1 cellular context compared by ENCODE assay signal in the genomic region with DNA sequence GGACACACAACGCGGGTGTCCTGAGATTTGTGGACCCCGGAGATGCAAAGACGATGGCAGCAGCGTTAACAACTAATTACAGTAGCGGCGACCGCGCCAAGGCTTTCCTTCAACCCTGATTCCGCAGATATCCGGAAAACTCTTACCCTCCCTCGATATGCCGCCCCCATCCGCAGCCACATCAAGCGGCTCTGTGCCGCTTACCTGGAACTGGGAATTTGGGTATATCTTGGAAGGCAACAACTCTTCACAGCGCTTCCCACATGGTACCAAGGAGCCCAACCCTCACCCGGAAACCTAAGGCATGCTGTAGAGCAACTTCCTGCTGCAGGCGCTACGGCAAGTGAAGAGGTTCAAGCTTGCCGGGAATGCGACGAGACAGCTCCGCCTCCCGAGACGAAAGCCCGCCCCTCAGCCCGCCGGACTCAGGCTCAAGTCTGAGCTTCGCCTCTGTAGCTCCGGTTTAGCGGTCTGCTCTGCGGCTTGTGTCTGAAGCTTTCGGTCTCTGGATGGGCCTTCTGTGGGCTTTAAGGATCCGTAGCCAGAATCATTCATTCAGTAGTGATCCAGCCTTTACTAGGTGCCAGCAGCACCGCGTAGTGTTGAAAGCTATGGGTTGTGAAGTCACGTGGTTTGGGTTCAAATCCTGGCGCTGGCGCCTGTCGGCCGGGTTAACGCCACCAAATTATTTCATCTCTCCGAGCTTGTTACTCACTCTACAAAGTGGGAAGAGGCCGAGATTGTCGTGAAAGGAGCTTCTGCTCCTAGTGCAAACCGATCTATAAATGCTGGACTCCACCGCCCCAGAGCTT.
TF ChIP-seq lines count a peak whose summit lies in the region.

A gene with protein sequence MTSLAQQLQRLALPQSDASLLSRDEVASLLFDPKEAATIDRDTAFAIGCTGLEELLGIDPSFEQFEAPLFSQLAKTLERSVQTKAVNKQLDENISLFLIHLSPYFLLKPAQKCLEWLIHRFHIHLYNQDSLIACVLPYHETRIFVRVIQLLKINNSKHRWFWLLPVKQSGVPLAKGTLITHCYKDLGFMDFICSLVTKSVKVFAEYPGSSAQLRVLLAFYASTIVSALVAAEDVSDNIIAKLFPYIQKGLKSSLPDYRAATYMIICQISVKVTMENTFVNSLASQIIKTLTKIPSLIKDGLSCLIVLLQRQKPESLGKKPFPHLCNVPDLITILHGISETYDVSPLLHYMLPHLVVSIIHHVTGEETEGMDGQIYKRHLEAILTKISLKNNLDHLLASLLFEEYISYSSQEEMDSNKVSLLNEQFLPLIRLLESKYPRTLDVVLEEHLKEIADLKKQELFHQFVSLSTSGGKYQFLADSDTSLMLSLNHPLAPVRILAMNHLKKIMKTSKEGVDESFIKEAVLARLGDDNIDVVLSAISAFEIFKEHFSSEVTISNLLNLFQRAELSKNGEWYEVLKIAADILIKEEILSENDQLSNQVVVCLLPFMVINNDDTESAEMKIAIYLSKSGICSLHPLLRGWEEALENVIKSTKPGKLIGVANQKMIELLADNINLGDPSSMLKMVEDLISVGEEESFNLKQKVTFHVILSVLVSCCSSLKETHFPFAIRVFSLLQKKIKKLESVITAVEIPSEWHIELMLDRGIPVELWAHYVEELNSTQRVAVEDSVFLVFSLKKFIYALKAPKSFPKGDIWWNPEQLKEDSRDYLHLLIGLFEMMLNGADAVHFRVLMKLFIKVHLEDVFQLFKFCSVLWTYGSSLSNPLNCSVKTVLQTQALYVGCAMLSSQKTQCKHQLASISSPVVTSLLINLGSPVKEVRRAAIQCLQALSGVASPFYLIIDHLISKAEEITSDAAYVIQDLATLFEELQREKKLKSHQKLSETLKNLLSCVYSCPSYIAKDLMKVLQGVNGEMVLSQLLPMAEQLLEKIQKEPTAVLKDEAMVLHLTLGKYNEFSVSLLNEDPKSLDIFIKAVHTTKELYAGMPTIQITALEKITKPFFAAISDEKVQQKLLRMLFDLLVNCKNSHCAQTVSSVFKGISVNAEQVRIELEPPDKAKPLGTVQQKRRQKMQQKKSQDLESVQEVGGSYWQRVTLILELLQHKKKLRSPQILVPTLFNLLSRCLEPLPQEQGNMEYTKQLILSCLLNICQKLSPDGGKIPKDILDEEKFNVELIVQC (N-terminal part only) (minus strand): TSS at position 299 of the 812 bp plus-strand sequence. CDS start 421 bp downstream, outside the sequence.

TF ChIP-seq in HepG2, 621 proteins besides CTCF, POLR2A, EP300 and RAD21 (continued from another document and continues in another):
- TF ChIP-seq, protein P1, sequence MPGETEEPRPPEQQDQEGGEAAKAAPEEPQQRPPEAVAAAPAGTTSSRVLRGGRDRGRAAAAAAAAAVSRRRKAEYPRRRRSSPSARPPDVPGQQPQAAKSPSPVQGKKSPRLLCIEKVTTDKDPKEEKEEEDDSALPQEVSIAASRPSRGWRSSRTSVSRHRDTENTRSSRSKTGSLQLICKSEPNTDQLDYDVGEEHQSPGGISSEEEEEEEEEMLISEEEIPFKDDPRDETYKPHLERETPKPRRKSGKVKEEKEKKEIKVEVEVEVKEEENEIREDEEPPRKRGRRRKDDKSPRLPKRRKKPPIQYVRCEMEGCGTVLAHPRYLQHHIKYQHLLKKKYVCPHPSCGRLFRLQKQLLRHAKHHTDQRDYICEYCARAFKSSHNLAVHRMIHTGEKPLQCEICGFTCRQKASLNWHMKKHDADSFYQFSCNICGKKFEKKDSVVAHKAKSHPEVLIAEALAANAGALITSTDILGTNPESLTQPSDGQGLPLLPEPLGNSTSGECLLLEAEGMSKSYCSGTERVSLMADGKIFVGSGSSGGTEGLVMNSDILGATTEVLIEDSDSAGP (CRISPR knock-in tag; IDR thresholded peaks at IDR 0.05; ENCODE audit: borderline replicate concordance), result peak; percentile 81; the same call in 1 of the 2 replicates
- TF ChIP-seq HDAC6 (IDR thresholded peaks at IDR 0.05; ENCODE audit: low read depth, low read length) (no peak), ATF7-NPFF (CRISPR knock-in tag; IDR thresholded peaks at IDR 0.05; ENCODE audit: low read depth) (peak; percentile 19; the same call in 1 of the 2 replicates), ELF1 (CRISPR knock-in tag; IDR thresholded peaks at IDR 0.05) (peak; percentile 96), DNMT3B (CRISPR knock-in tag; conservative IDR thresholded peaks at IDR 0.05) (peak; percentile 94; the same call in 1 of the 2 replicates), MAZ (IDR thresholded peaks at IDR 0.05; ENCODE audit: borderline replicate concordance, low read depth, low read length) (no peak), MAZ (CRISPR knock-in tag; IDR thresholded peaks at IDR 0.05; ENCODE audit: low read depth) (peak; percentile 28; the same call in 1 of the 2 replicates), TSC22D2 (CRISPR knock-in tag; IDR thresholded peaks at IDR 0.05; ENCODE audit: borderline replicate concordance) (0 out of 2 replicates have a peak, but pooled peaks have one; percentile 72), NR2C2 (CRISPR knock-in tag; IDR thresholded peaks at IDR 0.05; ENCODE audit: borderline replicate concordance) (peak; percentile 96)
- TF ChIP-seq, protein P2, sequence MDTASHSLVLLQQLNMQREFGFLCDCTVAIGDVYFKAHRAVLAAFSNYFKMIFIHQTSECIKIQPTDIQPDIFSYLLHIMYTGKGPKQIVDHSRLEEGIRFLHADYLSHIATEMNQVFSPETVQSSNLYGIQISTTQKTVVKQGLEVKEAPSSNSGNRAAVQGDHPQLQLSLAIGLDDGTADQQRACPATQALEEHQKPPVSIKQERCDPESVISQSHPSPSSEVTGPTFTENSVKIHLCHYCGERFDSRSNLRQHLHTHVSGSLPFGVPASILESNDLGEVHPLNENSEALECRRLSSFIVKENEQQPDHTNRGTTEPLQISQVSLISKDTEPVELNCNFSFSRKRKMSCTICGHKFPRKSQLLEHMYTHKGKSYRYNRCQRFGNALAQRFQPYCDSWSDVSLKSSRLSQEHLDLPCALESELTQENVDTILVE (CRISPR knock-in tag; IDR thresholded peaks at IDR 0.05), result peak; percentile 78
- TF ChIP-seq, protein P3, sequence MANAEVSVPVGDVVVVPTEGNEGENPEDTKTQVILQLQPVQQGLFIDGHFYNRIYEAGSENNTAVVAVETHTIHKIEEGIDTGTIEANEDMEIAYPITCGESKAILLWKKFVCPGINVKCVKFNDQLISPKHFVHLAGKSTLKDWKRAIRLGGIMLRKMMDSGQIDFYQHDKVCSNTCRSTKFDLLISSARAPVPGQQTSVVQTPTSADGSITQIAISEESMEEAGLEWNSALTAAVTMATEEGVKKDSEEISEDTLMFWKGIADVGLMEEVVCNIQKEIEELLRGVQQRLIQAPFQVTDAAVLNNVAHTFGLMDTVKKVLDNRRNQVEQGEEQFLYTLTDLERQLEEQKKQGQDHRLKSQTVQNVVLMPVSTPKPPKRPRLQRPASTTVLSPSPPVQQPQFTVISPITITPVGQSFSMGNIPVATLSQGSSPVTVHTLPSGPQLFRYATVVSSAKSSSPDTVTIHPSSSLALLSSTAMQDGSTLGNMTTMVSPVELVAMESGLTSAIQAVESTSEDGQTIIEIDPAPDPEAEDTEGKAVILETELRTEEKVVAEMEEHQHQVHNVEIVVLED (CRISPR knock-in tag; IDR thresholded peaks at IDR 0.05; ENCODE audit: borderline replicate concordance), result peak; percentile 83
- TF ChIP-seq, protein P4, sequence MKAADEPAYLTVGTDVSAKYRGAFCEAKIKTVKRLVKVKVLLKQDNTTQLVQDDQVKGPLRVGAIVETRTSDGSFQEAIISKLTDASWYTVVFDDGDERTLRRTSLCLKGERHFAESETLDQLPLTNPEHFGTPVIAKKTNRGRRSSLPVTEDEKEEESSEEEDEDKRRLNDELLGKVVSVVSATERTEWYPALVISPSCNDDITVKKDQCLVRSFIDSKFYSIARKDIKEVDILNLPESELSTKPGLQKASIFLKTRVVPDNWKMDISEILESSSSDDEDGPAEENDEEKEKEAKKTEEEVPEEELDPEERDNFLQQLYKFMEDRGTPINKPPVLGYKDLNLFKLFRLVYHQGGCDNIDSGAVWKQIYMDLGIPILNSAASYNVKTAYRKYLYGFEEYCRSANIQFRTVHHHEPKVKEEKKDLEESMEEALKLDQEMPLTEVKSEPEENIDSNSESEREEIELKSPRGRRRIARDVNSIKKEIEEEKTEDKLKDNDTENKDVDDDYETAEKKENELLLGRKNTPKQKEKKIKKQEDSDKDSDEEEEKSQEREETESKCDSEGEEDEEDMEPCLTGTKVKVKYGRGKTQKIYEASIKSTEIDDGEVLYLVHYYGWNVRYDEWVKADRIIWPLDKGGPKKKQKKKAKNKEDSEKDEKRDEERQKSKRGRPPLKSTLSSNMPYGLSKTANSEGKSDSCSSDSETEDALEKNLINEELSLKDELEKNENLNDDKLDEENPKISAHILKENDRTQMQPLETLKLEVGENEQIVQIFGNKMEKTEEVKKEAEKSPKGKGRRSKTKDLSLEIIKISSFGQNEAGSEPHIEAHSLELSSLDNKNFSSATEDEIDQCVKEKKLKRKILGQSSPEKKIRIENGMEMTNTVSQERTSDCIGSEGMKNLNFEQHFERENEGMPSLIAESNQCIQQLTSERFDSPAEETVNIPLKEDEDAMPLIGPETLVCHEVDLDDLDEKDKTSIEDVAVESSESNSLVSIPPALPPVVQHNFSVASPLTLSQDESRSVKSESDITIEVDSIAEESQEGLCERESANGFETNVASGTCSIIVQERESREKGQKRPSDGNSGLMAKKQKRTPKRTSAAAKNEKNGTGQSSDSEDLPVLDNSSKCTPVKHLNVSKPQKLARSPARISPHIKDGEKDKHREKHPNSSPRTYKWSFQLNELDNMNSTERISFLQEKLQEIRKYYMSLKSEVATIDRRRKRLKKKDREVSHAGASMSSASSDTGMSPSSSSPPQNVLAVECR (CRISPR knock-in tag; IDR thresholded peaks at IDR 0.05; ENCODE audit: borderline replicate concordance), result peak; percentile 98
- TF ChIP-seq, protein P5, sequence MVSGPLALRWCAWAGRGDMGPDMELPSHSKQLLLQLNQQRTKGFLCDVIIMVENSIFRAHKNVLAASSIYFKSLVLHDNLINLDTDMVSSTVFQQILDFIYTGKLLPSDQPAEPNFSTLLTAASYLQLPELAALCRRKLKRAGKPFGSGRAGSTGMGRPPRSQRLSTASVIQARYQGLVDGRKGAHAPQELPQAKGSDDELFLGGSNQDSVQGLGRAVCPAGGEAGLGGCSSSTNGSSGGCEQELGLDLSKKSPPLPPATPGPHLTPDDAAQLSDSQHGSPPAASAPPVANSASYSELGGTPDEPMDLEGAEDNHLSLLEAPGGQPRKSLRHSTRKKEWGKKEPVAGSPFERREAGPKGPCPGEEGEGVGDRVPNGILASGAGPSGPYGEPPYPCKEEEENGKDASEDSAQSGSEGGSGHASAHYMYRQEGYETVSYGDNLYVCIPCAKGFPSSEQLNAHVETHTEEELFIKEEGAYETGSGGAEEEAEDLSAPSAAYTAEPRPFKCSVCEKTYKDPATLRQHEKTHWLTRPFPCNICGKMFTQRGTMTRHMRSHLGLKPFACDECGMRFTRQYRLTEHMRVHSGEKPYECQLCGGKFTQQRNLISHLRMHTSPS (CRISPR knock-in tag; IDR thresholded peaks at IDR 0.05; ENCODE audit: low read depth), result no peak
- TF ChIP-seq, protein P6, sequence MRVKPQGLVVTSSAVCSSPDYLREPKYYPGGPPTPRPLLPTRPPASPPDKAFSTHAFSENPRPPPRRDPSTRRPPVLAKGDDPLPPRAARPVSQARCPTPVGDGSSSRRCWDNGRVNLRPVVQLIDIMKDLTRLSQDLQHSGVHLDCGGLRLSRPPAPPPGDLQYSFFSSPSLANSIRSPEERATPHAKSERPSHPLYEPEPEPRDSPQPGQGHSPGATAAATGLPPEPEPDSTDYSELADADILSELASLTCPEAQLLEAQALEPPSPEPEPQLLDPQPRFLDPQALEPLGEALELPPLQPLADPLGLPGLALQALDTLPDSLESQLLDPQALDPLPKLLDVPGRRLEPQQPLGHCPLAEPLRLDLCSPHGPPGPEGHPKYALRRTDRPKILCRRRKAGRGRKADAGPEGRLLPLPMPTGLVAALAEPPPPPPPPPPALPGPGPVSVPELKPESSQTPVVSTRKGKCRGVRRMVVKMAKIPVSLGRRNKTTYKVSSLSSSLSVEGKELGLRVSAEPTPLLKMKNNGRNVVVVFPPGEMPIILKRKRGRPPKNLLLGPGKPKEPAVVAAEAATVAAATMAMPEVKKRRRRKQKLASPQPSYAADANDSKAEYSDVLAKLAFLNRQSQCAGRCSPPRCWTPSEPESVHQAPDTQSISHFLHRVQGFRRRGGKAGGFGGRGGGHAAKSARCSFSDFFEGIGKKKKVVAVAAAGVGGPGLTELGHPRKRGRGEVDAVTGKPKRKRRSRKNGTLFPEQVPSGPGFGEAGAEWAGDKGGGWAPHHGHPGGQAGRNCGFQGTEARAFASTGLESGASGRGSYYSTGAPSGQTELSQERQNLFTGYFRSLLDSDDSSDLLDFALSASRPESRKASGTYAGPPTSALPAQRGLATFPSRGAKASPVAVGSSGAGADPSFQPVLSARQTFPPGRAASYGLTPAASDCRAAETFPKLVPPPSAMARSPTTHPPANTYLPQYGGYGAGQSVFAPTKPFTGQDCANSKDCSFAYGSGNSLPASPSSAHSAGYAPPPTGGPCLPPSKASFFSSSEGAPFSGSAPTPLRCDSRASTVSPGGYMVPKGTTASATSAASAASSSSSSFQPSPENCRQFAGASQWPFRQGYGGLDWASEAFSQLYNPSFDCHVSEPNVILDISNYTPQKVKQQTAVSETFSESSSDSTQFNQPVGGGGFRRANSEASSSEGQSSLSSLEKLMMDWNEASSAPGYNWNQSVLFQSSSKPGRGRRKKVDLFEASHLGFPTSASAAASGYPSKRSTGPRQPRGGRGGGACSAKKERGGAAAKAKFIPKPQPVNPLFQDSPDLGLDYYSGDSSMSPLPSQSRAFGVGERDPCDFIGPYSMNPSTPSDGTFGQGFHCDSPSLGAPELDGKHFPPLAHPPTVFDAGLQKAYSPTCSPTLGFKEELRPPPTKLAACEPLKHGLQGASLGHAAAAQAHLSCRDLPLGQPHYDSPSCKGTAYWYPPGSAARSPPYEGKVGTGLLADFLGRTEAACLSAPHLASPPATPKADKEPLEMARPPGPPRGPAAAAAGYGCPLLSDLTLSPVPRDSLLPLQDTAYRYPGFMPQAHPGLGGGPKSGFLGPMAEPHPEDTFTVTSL (CRISPR knock-in tag; IDR thresholded peaks at IDR 0.05; ENCODE audit: borderline replicate concordance), result no peak
- TF ChIP-seq, protein P7, sequence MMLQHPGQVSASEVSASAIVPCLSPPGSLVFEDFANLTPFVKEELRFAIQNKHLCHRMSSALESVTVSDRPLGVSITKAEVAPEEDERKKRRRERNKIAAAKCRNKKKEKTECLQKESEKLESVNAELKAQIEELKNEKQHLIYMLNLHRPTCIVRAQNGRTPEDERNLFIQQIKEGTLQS (CRISPR knock-in tag; IDR thresholded peaks at IDR 0.05), result no peak
- TF ChIP-seq, protein P8, sequence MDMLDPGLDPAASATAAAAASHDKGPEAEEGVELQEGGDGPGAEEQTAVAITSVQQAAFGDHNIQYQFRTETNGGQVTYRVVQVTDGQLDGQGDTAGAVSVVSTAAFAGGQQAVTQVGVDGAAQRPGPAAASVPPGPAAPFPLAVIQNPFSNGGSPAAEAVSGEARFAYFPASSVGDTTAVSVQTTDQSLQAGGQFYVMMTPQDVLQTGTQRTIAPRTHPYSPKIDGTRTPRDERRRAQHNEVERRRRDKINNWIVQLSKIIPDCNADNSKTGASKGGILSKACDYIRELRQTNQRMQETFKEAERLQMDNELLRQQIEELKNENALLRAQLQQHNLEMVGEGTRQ (IDR thresholded peaks at IDR 0.05; ENCODE audit: low read depth, low read length), result peak; percentile 62
- TF ChIP-seq, protein P8 (CRISPR knock-in tag; IDR thresholded peaks at IDR 0.05; ENCODE audit: borderline replicate concordance), result peak; percentile 82; the same call in 1 of the 2 replicates
